ENCODE assay signal across 21 cellular contexts in genomic region chr18:45727068-45727467, GRCh38. TPM values are rescaled to one million over a fixed set of nuclear protein-coding genes. Genes with fewer than 3 reads are reported as not detected.
DNase-seq lines count a peak whose midpoint lies in the region; ATAC-seq and TF ChIP-seq lines count a peak whose summit lies in the region.
"Had no signal": no experiment of that assay in that cellular context is flagged by ENCODE, and none has a peak within 500 bp of the region (broad histone marks: within the 10 kb centered on the region; RNA-seq: fewer than 3 reads in every experiment).

No MANE protein-coding gene starts in this region.

- H3K27ac ChIP-seq in GM23338 (ENCODE audit: low read depth) = no peak overlapping the region
- H3K27ac ChIP-seq in SJSA1 = peak overlapping the region; percentile 56
- peak overlapping the region; percentile 54 for H3K27ac ChIP-seq in epithelial cell of prostate
- H3K27ac ChIP-seq in osteoblast (ENCODE audit: low read depth, low read length) = peak overlapping the region; percentile 81
- H3K27ac ChIP-seq: BLaER1, PC-9, RWPE1 had no signal

- ATAC-seq in GM23338 = no peak
- no peak for ATAC-seq in GM19455 (IDR thresholded peaks at IDR 0.05; ENCODE audit: unreplicated experiment)
- ATAC-seq: CD8-positive, alpha-beta T cell had no signal

- H2AFZ ChIP-seq in GM23338 (peak overlapping the region; percentile 72; the same call in 1 of the 2 replicates), osteoblast (ENCODE audit: low read length) (peak overlapping the region; percentile 61)
- H2AFZ ChIP-seq: PC-9 had no signal

- H3F3A ChIP-seq in GM23338 (replicated peaks; ENCODE audit: low read depth) = no peaks in the 10 kb centered on the region

- H3K27me3 Mint-ChIP-seq in GM23338 (ENCODE audit: insufficient read depth, low read depth, poor library complexity) = peaks cover 7% of the 10 kb centered on the region

- no peak overlapping the region for H3K4me3 Mint-ChIP-seq in GM23338
- H3K4me3 Mint-ChIP-seq: CD8-positive, alpha-beta T cell had no signal

- H3K4me2 ChIP-seq in GM23338 = no peak overlapping the region
- peak overlapping the region; percentile 79 for H3K4me2 ChIP-seq in osteoblast (ENCODE audit: insufficient read depth, low read length)
- H3K4me2 ChIP-seq: BLaER1, PC-9 had no signal

- DNase-seq in GM23338 (ENCODE audit: low spot score) (no peak), SJSA1 (ENCODE audit: low read depth in 1 of 2, low spot score in 2 of 2) (peak; percentile 57 to 60), epithelial cell of prostate (ENCODE audit: low read depth, low spot score) (no peak), osteoblast (ENCODE audit: insufficient read length, low spot score, missing footprints) (no peak), cerebellar cortex (ENCODE audit: low spot score) (no peak), NCI-H1048 (lab: John Stamatoyannopoulos, UW) (no peak)
- DNase-seq: Calu3; CD8-positive, alpha-beta T cell; HCEC 1CT; KG1; MV-4-11; NCI-H1417; NCI-H187 treated with DMSO at 0.1 percent for 48 hours; NCI-H345; NCI-H524 treated with DMSO at 0.1 percent for 48 hours; PC-9; SIG-M5 had no signal

- H3K27ac Mint-ChIP-seq in GM23338 = peak overlapping the region; percentile 50; the same call in 1 of the 2 replicates
- H3K27ac Mint-ChIP-seq: CD8-positive, alpha-beta T cell had no signal

- H4K20me1 ChIP-seq in GM23338 (replicated peaks; ENCODE audit: insufficient read depth) (no peaks in the 10 kb centered on the region), osteoblast (ENCODE audit: insufficient read depth, low read length) (no peaks in the 10 kb centered on the region)
- H4K20me1 ChIP-seq: BLaER1 had no signal

- H3K9me3 ChIP-seq in SJSA1 (replicated peaks) = 0 out of 2 replicates have a peak, but pooled peaks cover 3% of the 10 kb centered on the region
- H3K9me3 ChIP-seq in osteoblast (ENCODE audit: low read depth, low read length) = no peaks in the 10 kb centered on the region
- H3K9me3 ChIP-seq: BLaER1 had no signal

- H3K27me3 ChIP-seq in GM23338 (ENCODE audit: insufficient read depth) (no peaks in the 10 kb centered on the region), SJSA1 (replicated peaks) (no peaks in the 10 kb centered on the region), osteoblast (ENCODE audit: insufficient read depth, low read length) (no peaks in the 10 kb centered on the region)
- H3K27me3 ChIP-seq: BLaER1 had no signal

- H3K4me1 ChIP-seq in GM23338 (ENCODE audit: insufficient read depth) (no peaks in the 10 kb centered on the region), SJSA1 (replicated peaks) (peaks cover 64% of the 10 kb centered on the region), osteoblast (ENCODE audit: insufficient read depth, low read length) (peaks cover 73% of the 10 kb centered on the region)
- H3K4me1 ChIP-seq: BLaER1 had no signal

- H3K36me3 Mint-ChIP-seq in GM23338 (ENCODE audit: low read depth) = no peaks in the 10 kb centered on the region

- no peaks in the 10 kb centered on the region for H3K79me2 ChIP-seq in GM23338 (replicated peaks; ENCODE audit: insufficient read depth)
- H3K79me2 ChIP-seq in osteoblast (ENCODE audit: insufficient read depth, low read length) = peaks cover 56% of the 10 kb centered on the region

- H3K9me3 Mint-ChIP-seq in GM23338 = no peaks in the 10 kb centered on the region
- H3K9me3 Mint-ChIP-seq: CD8-positive, alpha-beta T cell had no signal

- H3K36me3 ChIP-seq in GM23338 (ENCODE audit: insufficient read depth) (no peaks in the 10 kb centered on the region), SJSA1 (no peaks in the 10 kb centered on the region), osteoblast (ENCODE audit: insufficient read depth, low read length) (peaks cover 25% of the 10 kb centered on the region)
- H3K36me3 ChIP-seq: BLaER1 had no signal

- peaks cover 21% of the 10 kb centered on the region; the same call in 2 of the 3 replicates for H3K4me1 Mint-ChIP-seq in GM23338

- H3K4me3 ChIP-seq in GM23338 = no peak overlapping the region
- peak overlapping the region; percentile 13; the same call in 1 of the 2 replicates for H3K4me3 ChIP-seq in SJSA1
- H3K4me3 ChIP-seq in osteoblast (ENCODE audit: insufficient read depth, low read length) = peak overlapping the region; percentile 63
- H3K4me3 ChIP-seq: BLaER1, PC-9 had no signal

- H3K9me2 ChIP-seq in GM23338 (ENCODE audit: insufficient read depth) = peaks cover 17% of the 10 kb centered on the region

- TF ChIP-seq CTCF in GM23338 (conservative IDR thresholded peaks at IDR 0.05; ENCODE audit: low read depth in 2 of 2) (no peak), osteoblast (IDR thresholded peaks at IDR 0.05; ENCODE audit: extremely low read depth, low read depth, low read length) (no peak)

TF ChIP-seq in GM23338, 12 proteins besides CTCF, POLR2A, EP300 and RAD21 (continues in another document):
- no peak for TF ChIP-seq POLR2AphosphoS5 (IDR thresholded peaks at IDR 0.05; ENCODE audit: low read depth)
- no peak for TF ChIP-seq ETS1 (IDR thresholded peaks at IDR 0.05)
- no peak for TF ChIP-seq EZH2phosphoT487 (IDR thresholded peaks at IDR 0.05; ENCODE audit: unreplicated experiment)
- TF ChIP-seq CREB1 (CRISPR knock-in tag; IDR thresholded peaks at IDR 0.05; ENCODE audit: low read depth) = no peak
- TF ChIP-seq JUNB (IDR thresholded peaks at IDR 0.05; ENCODE audit: unreplicated experiment) = no peak
- no peak for TF ChIP-seq ZNF114 (CRISPR knock-in tag; IDR thresholded peaks at IDR 0.05)
- no peak for TF ChIP-seq NANOG (IDR thresholded peaks at IDR 0.05; ENCODE audit: borderline replicate concordance)
- TF ChIP-seq REST (IDR thresholded peaks at IDR 0.05; ENCODE audit: unreplicated experiment) = no peak

RNA-seq across cellular contexts. Expression of gene SLC14A1, which starts 3.1 kb away (rescaled TPM):
- total RNA-seq in GM23338 (2014; rRNA removed; shearing (Covaris generic)) = 0.21 TPM in 1 of 2 replicates, not detected in the other
- polyA plus RNA-seq in GM23338 (2016; fragmentation: Nextera tagmentation; extraction: Ambion mirVana) = 0.53 TPM in 1 of 2 replicates, not detected in the other
- 5.1 and 7.8 TPM in 2 replicates for total RNA-seq in SJSA1 (2014; rRNA removed; shearing (Covaris generic))
- 128 and 136 TPM in 2 replicates for total RNA-seq in osteoblast
- total RNA-seq: A673, Calu3, PC-9 had no signal

Comparison
In these comparisons a context has a peak if more than half of its experiments do, and no peak if none do; other contexts are left out.
1. DNase-seq: peak in SJSA1 (2 of 2); none in GM23338 (single experiment), epithelial cell of prostate (single experiment), osteoblast (single experiment), cerebellar cortex (single experiment) and NCI-H1048 (single experiment).
2. RNA of gene SLC14A1, which starts 3.1 kb away (total RNA-seq): 128 to 136 TPM in osteoblast; 5.1 to 7.8 TPM in SJSA1 and 0.21 TPM in GM23338; every median in the first group is over 10 times any median in the second.